ENCODE assay signal across 11 cellular contexts in the genomic region with DNA sequence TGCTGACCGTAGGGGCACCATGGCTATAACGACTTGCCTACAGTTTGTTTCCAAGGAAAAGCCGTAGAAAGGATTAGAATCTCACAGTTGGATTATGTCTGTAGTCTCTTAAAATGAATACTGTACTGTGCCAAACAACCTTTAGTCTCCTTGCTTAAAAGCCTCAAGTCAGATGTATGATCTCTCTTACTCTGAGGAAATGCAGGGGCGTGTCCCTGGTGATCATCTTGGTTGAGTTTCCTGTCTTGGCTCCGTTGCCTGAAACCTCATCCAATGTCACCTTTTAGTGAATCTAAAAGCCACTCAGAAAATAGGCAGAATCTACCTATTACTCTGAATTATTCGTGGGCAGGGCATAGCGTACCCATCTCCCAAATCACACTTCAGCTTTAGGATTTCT.
DNase-seq lines count a peak whose midpoint lies in the region; ATAC-seq and TF ChIP-seq lines count a peak whose summit lies in the region.
"Had no signal": no experiment of that assay in that cellular context is flagged by ENCODE, and none has a peak within 500 bp of the region (broad histone marks: within the 10 kb centered on the region; RNA-seq: fewer than 3 reads in every experiment).

No MANE protein-coding gene starts in this region.

- H3K4me3 ChIP-seq in cardiac fibroblast (replicated peaks in 1 of 2; ENCODE audit: low read depth in 2 of 2, low read length in 2 of 2) (no peak overlapping the region), neural progenitor cell (no peak overlapping the region)

- H3K79me2 ChIP-seq in neural progenitor cell (ENCODE audit: low read depth) = no peaks in the 10 kb centered on the region

- no peaks in the 10 kb centered on the region for H3K36me3 ChIP-seq in neural progenitor cell

- H3K9me3 Mint-ChIP-seq in neural progenitor cell = no peaks in the 10 kb centered on the region
- H3K9me3 Mint-ChIP-seq: brain had no signal

- H3K27me3 Mint-ChIP-seq in neural progenitor cell (ENCODE audit: insufficient read depth, low read depth) = peaks cover 2% of the 10 kb centered on the region

- H3K4me2 ChIP-seq in neural progenitor cell = peak overlapping the region; percentile 35

- H3K27ac ChIP-seq in neural progenitor cell = no peak overlapping the region
- H3K27ac ChIP-seq in caudate nucleus (ENCODE audit: low read depth, low read length) = no peak overlapping the region

- H3K36me3 Mint-ChIP-seq in neural progenitor cell = no peaks in the 10 kb centered on the region
- H3K36me3 Mint-ChIP-seq: brain had no signal

- H3K27me3 ChIP-seq in neural progenitor cell = no peaks in the 10 kb centered on the region

- H4K20me1 ChIP-seq in neural progenitor cell (ENCODE audit: low read depth) = no peaks in the 10 kb centered on the region

- H3K9ac ChIP-seq in neural progenitor cell = no peak overlapping the region

- TF ChIP-seq CTCF in cardiac fibroblast (IDR thresholded peaks at IDR 0.05; ENCODE audit: low read depth, low read length) (no peak), neural progenitor cell (IDR thresholded peaks at IDR 0.05) (no peak)

- ATAC-seq in GM18867 (IDR thresholded peaks at IDR 0.05; ENCODE audit: unreplicated experiment) = no peak

- DNase-seq in CD1c-positive myeloid dendritic cell (ENCODE audit: extremely low spot score) (peak; percentile 44), T-helper 2 cell (peak in 3 of 5 experiments; percentile 62 to 93 (median 68)), cardiac fibroblast (ENCODE audit: low read depth in 2 of 2) (peak; percentile 36 to 48), neural progenitor cell (ENCODE audit: low spot score) (no peak), caudate nucleus (lab: John Stamatoyannopoulos, UW) (no peak), GM19240 (ENCODE audit: insufficient read length, low spot score) (no peak), NCI-H187 (lab: John Stamatoyannopoulos, UW) (no peak)
- DNase-seq: HCEC 1CT, NCI-H226 had no signal

- H3K9me3 ChIP-seq in neural progenitor cell (ENCODE audit: low read depth) = no peaks in the 10 kb centered on the region

- peaks cover 30% of the 10 kb centered on the region for H3K4me1 Mint-ChIP-seq in neural progenitor cell

- no peak overlapping the region for H3K4me3 Mint-ChIP-seq in neural progenitor cell
- H3K4me3 Mint-ChIP-seq: brain had no signal

- H3K4me1 ChIP-seq in neural progenitor cell = peaks cover 18% of the 10 kb centered on the region

- H3F3A ChIP-seq in neural progenitor cell (ENCODE audit: low read depth) = no peaks in the 10 kb centered on the region

- H3K27ac Mint-ChIP-seq in neural progenitor cell = no peak overlapping the region

- peak overlapping the region; percentile 64 for H2AFZ ChIP-seq in neural progenitor cell (replicated peaks)

Comparison
In these comparisons a context has a peak if more than half of its experiments do, and no peak if none do; other contexts are left out.
1. DNase-seq: peak in CD1c-positive myeloid dendritic cell (single experiment), T-helper 2 cell (3 of 5) and cardiac fibroblast (2 of 2); none in neural progenitor cell (single experiment), caudate nucleus (0 of 61), GM19240 (single experiment) and NCI-H187 (0 of 2).